ENCODE assay signal across 26 cellular contexts in the genomic region with DNA sequence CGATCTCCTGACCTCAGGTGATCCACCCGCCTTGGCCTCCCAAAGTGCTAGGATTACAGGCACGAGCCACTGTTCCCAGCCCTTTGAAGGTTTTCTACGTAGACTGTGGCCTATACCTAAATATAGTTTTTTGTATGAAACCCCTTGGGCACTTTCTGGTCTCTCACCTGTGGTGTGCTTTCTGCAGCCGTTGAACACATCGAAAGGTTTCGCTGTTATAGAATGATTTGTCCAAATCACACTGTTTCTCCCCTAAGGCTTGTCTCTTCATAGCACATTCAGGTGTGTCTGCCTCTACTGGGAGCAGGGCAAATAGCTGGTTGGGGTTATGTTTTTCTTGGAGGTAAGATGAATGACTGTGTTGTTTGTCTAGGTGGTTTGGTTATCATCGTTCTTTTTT.
"Had no signal": no experiment of that assay in that cellular context is flagged by ENCODE, and none has a peak within 500 bp of the region (broad histone marks: within the 10 kb centered on the region; RNA-seq: fewer than 3 reads in every experiment).

No MANE protein-coding gene starts in this region.

- H3K36me3 Mint-ChIP-seq: activated naive CD8-positive, alpha-beta T cell had no signal

- ATAC-seq: activated CD4-positive, CD25-positive, alpha-beta regulatory T cell treated with anti-CD3 and anti-CD28 coated beads, Interleukin-2, amount 50 U/mL, for 24 hours; activated CD8-positive, alpha-beta T cell treated with anti-CD3 and anti-CD28 coated beads, Interleukin-2, amount 10 ng/mL, durations not matched to agents 7 days and 5 days; SK-N-SH treated with all-trans-retinoic acid at 6 μM for 48 hours had no signal

- DNase-seq: activated CD4-positive, alpha-beta T cell treated with anti-CD3 and anti-CD28 coated beads for 4 hours; activated CD4-positive, alpha-beta T cell treated with anti-CD3 and anti-CD28 coated beads, Interleukin-2, amount 50 U/mL, for 4 hours; activated CD8-positive, alpha-beta memory T cell treated with anti-CD3 and anti-CD28 coated beads, Interleukin-2, amount 50 U/mL, for 48 hours; activated CD8-positive, alpha-beta T cell treated with anti-CD3 and anti-CD28 coated beads, Interleukin-2, amount 10 ng/mL, durations not matched to agents 7 days and 5 days; activated effector memory CD4-positive, alpha-beta T cell treated with Interleukin-2 at 50 U/mL for 16 hours; activated naive CD4-positive, alpha-beta T cell; activated T-cell treated with anti-CD3 and anti-CD28 coated beads, Interleukin-2, amount 50 U/mL, for 1 hour; colonic mucosa; IMR-90; Kasumi-1; KBM-7; NCI-H1092; NCI-H187; NCI-H2107; NCI-H226; NCI-H526 treated with DMSO at 0.1 percent for 48 hours; NK-92 treated with Interleukin-12 subunit alpha and Interleukin-12 subunit beta, amount 100 ng/mL, for 24 hours; OCI-M1; Peyer's patch; SHP77; SW 1271 had no signal

- H3K36me3 ChIP-seq: colonic mucosa, Peyer's patch, SJSA1 had no signal

- H3K27me3 ChIP-seq: colonic mucosa, Peyer's patch had no signal

- H3K4me3 Mint-ChIP-seq: activated CD8-positive, alpha-beta T cell treated with anti-CD3 and anti-CD28 coated beads, Interleukin-2, amount 10 ng/mL, durations not matched to agents 7 days and 5 days; activated naive CD8-positive, alpha-beta T cell; T-helper 2 cell treated with Interferon-gamma antibody and Interleukin-4, amounts not matched to agents 5 μg/mL and 100 μg/mL, for 36 hours had no signal

- H3K9me3 ChIP-seq: colonic mucosa, Peyer's patch, SJSA1 had no signal

- H3K27ac ChIP-seq: colonic mucosa, Peyer's patch, SJSA1 had no signal

- H3K27ac Mint-ChIP-seq: activated CD8-positive, alpha-beta T cell treated with anti-CD3 and anti-CD28 coated beads, Interleukin-2, amount 10 ng/mL, durations not matched to agents 7 days and 5 days; activated naive CD8-positive, alpha-beta T cell; T-helper 2 cell treated with Interferon-gamma antibody and Interleukin-4, amounts not matched to agents 5 μg/mL and 100 μg/mL, for 36 hours had no signal

- H3K4me1 ChIP-seq: colonic mucosa, Peyer's patch, SJSA1 had no signal

- H3K4me3 ChIP-seq: colonic mucosa, Peyer's patch, SJSA1 had no signal

- H3K9me3 Mint-ChIP-seq: T-helper 2 cell treated with Interferon-gamma antibody and Interleukin-4, amounts not matched to agents 5 μg/mL and 100 μg/mL, for 36 hours had no signal
